Comparison of ENCODE assay signal across 12 cellular contexts in genomic region chr4:15913631-15913970, GRCh38. TPM values are rescaled to one million over a fixed set of nuclear protein-coding genes. Genes with fewer than 3 reads are reported as not detected.
A peak's percentile ranks its signal among the peaks of the same experiment; 100 is the strongest.
DNase-seq lines count a peak whose midpoint lies in the region; ATAC-seq, FAIRE-seq and TF ChIP-seq lines count a peak whose summit lies in the region.
"Had no signal": no experiment of that assay in that cellular context is flagged by ENCODE, and none has a peak within 500 bp of the region (broad histone marks: within the 10 kb centered on the region; RNA-seq: fewer than 3 reads in every experiment).

No MANE protein-coding gene starts in this region.

- H2AFZ ChIP-seq in keratinocyte (ENCODE audit: control insufficient read depth, low read length) (no peak overlapping the region), OCI-LY7 (ENCODE audit: low read length) (no peak overlapping the region)

- POLR2A ChIA-PET in HEK293 (lab: Yijun Ruan, JAX) = no interaction called here
- POLR2A ChIA-PET in OCI-LY7 (lab: Charles Lee) = no interaction called here

- H3K4me2 ChIP-seq in keratinocyte (ENCODE audit: control insufficient read depth, extremely low read depth, insufficient read depth, low read depth, low read length) (peak overlapping the region; percentile 65), OCI-LY7 (ENCODE audit: low read length) (no peak overlapping the region)

- H3K4me3 ChIP-seq in HEK293 (ENCODE audit: low read depth, low read length) (no peak overlapping the region), keratinocyte (ENCODE audit: control insufficient read depth in 2 of 3, extremely low read depth in 1 of 3, insufficient read depth in 2 of 3, low read depth in 1 of 3, low read length in 3 of 3) (no peak overlapping the region), OCI-LY7 (ENCODE audit: low read depth, low read length, poor library complexity, severe bottlenecking) (no peak overlapping the region)
- H3K4me3 ChIP-seq: uterus had no signal

- DNase-seq in A172 (ENCODE audit: low spot score) (peak; percentile 93), astrocyte of the hippocampus (ENCODE audit: low read depth, low spot score) (peak; percentile 94), keratinocyte (ENCODE audit: low read depth, low spot score) (peak; percentile 98), OCI-LY7 (ENCODE audit: low spot score) (no peak), GM19239 (ENCODE audit: insufficient read length, low spot score) (no peak)
- DNase-seq: activated CD4-positive, alpha-beta T cell treated with anti-CD3 and anti-CD28 coated beads, Interleukin-2, amount 10 ng/mL, durations not matched to agents 24 days and 14 days; CD4-positive, alpha-beta T cell; NCI-H1436 treated with DMSO at 0.1 percent for 48 hours; uterus had no signal

- intact Hi-C loops in OCI-LY7 (cut with micrococcal nuclease; ENCODE audit: unreplicated experiment) = no loop called here

- H3K27me3 ChIP-seq in keratinocyte (ENCODE audit: control insufficient read depth, extremely low read depth, insufficient read depth, low read length) = no peaks in the 10 kb centered on the region
- H3K27me3 ChIP-seq: uterus had no signal

- H3K4me1 ChIP-seq in HEK293 (ENCODE audit: control insufficient read depth, insufficient read depth, low read length) (no peaks in the 10 kb centered on the region), keratinocyte (ENCODE audit: control insufficient read depth, extremely low read depth, insufficient read depth, low read length) (peaks cover 72% of the 10 kb centered on the region), OCI-LY7 (ENCODE audit: insufficient read depth, low read length, poor library complexity, severe bottlenecking) (no peaks in the 10 kb centered on the region)
- H3K4me1 ChIP-seq: uterus had no signal

- no peak for ATAC-seq in GM18907 (IDR thresholded peaks at IDR 0.05; ENCODE audit: unreplicated experiment)
- ATAC-seq in HG03442 (IDR thresholded peaks at IDR 0.05; ENCODE audit: unreplicated experiment) = no peak

- H3K36me3 ChIP-seq in HEK293 (ENCODE audit: control insufficient read depth in 2 of 2, insufficient read depth in 1 of 2, low read length in 2 of 2) (no peaks in the 10 kb centered on the region), keratinocyte (ENCODE audit: control insufficient read depth in 2 of 2, extremely low read depth in 1 of 2, insufficient read depth in 2 of 2, low read length in 2 of 2) (no peaks in the 10 kb centered on the region), OCI-LY7 (ENCODE audit: insufficient read depth, low read length) (no peaks in the 10 kb centered on the region)
- H3K36me3 ChIP-seq: uterus had no signal

- H3K9me1 ChIP-seq in keratinocyte (ENCODE audit: control insufficient read depth, extremely low read depth, insufficient read depth, low read length) = no peaks in the 10 kb centered on the region

- CTCF ChIA-PET in HEK293 (lab: Yijun Ruan, JAX) (interaction anchor here (1.0 to 1.2 kb wide), 2 partner anchors 31 to 108 kb away, joined by 3 to 4 read pairs; no protein-coding TSS in a partner anchor), OCI-LY7 (lab: Charles Lee; ENCODE audit: unreplicated experiment) (no interaction called here)

- no peaks in the 10 kb centered on the region for H3K9me2 ChIP-seq in OCI-LY7 (ENCODE audit: insufficient read depth, low read length)

- dilution Hi-C loops in keratinocyte (cut with MboI; ENCODE audit: extremely low pct_ligation_motif_present, low sequenced_read_pairs) = no loop called here

- no peak overlapping the region for H3K27ac ChIP-seq in HEK293 (ENCODE audit: extremely low read depth, low read depth, low read length)
- H3K27ac ChIP-seq in keratinocyte (ENCODE audit: control insufficient read depth, insufficient read depth, low read length) = peak overlapping the region; percentile 97
- H3K27ac ChIP-seq in OCI-LY7 (ENCODE audit: low read depth, low read length, poor library complexity, severe bottlenecking) = no peak overlapping the region
- H3K27ac ChIP-seq: uterus had no signal

- H3K79me2 ChIP-seq in keratinocyte (ENCODE audit: control insufficient read depth, insufficient read depth, low read length) (no peaks in the 10 kb centered on the region), OCI-LY7 (ENCODE audit: insufficient read depth, low read depth, low read length) (no peaks in the 10 kb centered on the region)

- FAIRE-seq in keratinocyte (lab: Jason Lieb, UNC) (peak; percentile 99), GM19239 (lab: Jason Lieb, UNC) (no peak)

- H3K9ac ChIP-seq in keratinocyte (ENCODE audit: control insufficient read depth, extremely low read depth, insufficient read depth, low read length) = peak overlapping the region; percentile 72

- BruUV-seq in OCI-LY7 (replicated peaks; lab: Mats Ljungman, UMichigan) = no TSS peak

- TF ChIP-seq CTCF in HEK293 (tag by site-specific recombination; IDR thresholded peaks at IDR 0.05) (no peak), keratinocyte (optimal IDR thresholded peaks at IDR 0.05 in 1 of 3, IDR thresholded peaks at IDR 0.05 in 1 of 3, conservative IDR thresholded peaks at IDR 0.05 in 1 of 3; ENCODE audit: extremely low read depth in 1 of 3, insufficient read depth in 2 of 3, low read length in 3 of 3) (no peak), OCI-LY7 (conservative IDR thresholded peaks at IDR 0.05; ENCODE audit: low read length) (no peak)

- H4K20me1 ChIP-seq in keratinocyte (ENCODE audit: control insufficient read depth, extremely low read depth, insufficient read depth, low read length) (no peaks in the 10 kb centered on the region), OCI-LY7 (ENCODE audit: insufficient read depth, low read length) (no peaks in the 10 kb centered on the region)

- H3K9me3 ChIP-seq in HEK293 (ENCODE audit: control insufficient read depth, insufficient read depth, low read depth, low read length) (no peaks in the 10 kb centered on the region), keratinocyte (ENCODE audit: control insufficient read depth, low read depth, low read length) (peaks cover 6% of the 10 kb centered on the region), OCI-LY7 (ENCODE audit: low read length) (no peaks in the 10 kb centered on the region)
- H3K9me3 ChIP-seq: uterus had no signal

TF ChIP-seq in HEK293, 187 proteins besides CTCF, POLR2A, EP300 and RAD21:
- TF ChIP-seq FEZF1 (tag by site-specific recombination; IDR thresholded peaks at IDR 0.05) = peak; percentile 62
- no peak for TF ChIP-seq ZNF639 (tag by site-specific recombination; IDR thresholded peaks at IDR 0.05)
- no peak for TF ChIP-seq ZNF600 (tag by site-specific recombination; IDR thresholded peaks at IDR 0.05)
TF ChIP-seq in HEK293: peak in this region for 1.

RNA-seq across cellular contexts. Expression of gene FGFBP1, which starts 24.9 kb away (rescaled TPM):
- total RNA-seq in A172 (2014; rRNA removed; shearing (Covaris generic)) = 0.31 TPM in 1 of 2 replicates, not detected in the other
- 1,464 to 2,372 TPM (median 2,189 TPM) in 3 replicates for polyA plus RNA-seq in keratinocyte
- 343 TPM for polyA plus RNA-seq in keratinocyte (2011; ENCODE audit: low read depth)
- polyA plus RNA-seq in keratinocyte (2011; cell fraction: cytosol; rRNA removed) = 794 and 1,175 TPM in 2 replicates
- 2,544 and 2,862 TPM in 2 replicates for polyA plus RNA-seq in keratinocyte (2011; cell fraction: nucleus; rRNA removed)
- 611 and 1,527 TPM in 2 replicates for polyA plus RNA-seq in keratinocyte (2012; ENCODE audit: low replicate concordance)
- polyA minus RNA-seq in keratinocyte = 503 to 930 TPM (median 667 TPM) in 3 replicates
- 726 TPM for polyA minus RNA-seq in keratinocyte (2011; cell fraction: cytosol; rRNA and poly(A)+ RNA removed)
- 610 and 1,073 TPM in 2 replicates for polyA minus RNA-seq in keratinocyte (2011; cell fraction: nucleus; rRNA and poly(A)+ RNA removed)
- not detected in 2 replicates for total RNA-seq in OCI-LY7 (2014; rRNA removed; shearing (Covaris generic))
- not detected in 2 replicates for total RNA-seq in OCI-LY7 (2022)
- total RNA-seq: activated CD4-positive, alpha-beta T cell treated with anti-CD3 and anti-CD28 coated beads, Interleukin-2, amount 10 ng/mL, durations not matched to agents 24 days and 14 days; CD4-positive, alpha-beta T cell; uterus had no signal

RNA-seq across cellular contexts. Expression of gene FGFBP2, which starts 49.4 kb away (rescaled TPM):
- not detected in 2 replicates for total RNA-seq in A172 (2014; rRNA removed; shearing (Covaris generic))
- polyA plus RNA-seq in keratinocyte = not detected in 3 replicates
- polyA plus RNA-seq in keratinocyte (2011; ENCODE audit: low read depth) = not detected
- not detected in 2 replicates for polyA plus RNA-seq in keratinocyte (2011; cell fraction: cytosol; rRNA removed)
- not detected in 2 replicates for polyA plus RNA-seq in keratinocyte (2011; cell fraction: nucleus; rRNA removed)
- polyA plus RNA-seq in keratinocyte (2012; ENCODE audit: low replicate concordance) = not detected in 2 replicates
- not detected in 3 replicates for polyA minus RNA-seq in keratinocyte
- polyA minus RNA-seq in keratinocyte (2011; cell fraction: cytosol; rRNA and poly(A)+ RNA removed) = not detected
- not detected in 2 replicates for polyA minus RNA-seq in keratinocyte (2011; cell fraction: nucleus; rRNA and poly(A)+ RNA removed)
- not detected in 2 replicates for total RNA-seq in OCI-LY7 (2014; rRNA removed; shearing (Covaris generic))
- total RNA-seq in OCI-LY7 (2022) = not detected in 2 replicates

Comparison
In these comparisons a context has a peak if more than half of its experiments do, and no peak if none do; other contexts are left out.
1. DNase-seq: peak in A172 (single experiment), astrocyte of the hippocampus (single experiment) and keratinocyte (single experiment); none in OCI-LY7 (single experiment) and GM19239 (single experiment).